Comparison of ENCODE assay signal across 29 cellular contexts in the genomic region with DNA sequence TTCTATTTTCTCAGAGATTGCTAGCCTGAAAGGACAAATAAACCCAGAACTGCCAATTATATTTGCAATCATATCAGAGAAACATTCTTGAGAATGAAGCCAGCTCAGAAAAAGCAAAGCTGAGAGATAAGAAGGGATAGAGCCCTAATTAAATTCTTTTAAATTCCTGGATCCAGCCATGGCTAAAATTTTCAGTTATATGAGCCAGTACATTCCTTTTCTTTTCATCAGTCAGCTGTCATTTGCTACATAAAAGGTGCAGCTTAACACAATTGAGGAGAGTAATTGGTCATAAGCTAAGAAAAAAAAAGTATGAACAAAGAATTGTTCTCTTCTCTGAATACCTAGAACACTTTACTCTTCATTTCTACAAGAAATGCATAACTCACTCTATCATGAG.
"Had no signal": no experiment of that assay in that cellular context is flagged by ENCODE, and none has a peak within 500 bp of the region (broad histone marks: within the 10 kb centered on the region; RNA-seq: fewer than 3 reads in every experiment).

No MANE protein-coding gene starts in this region.

- H3K4me3 ChIP-seq: adrenal gland, coronary artery, dorsolateral prefrontal cortex, gastrocnemius medialis had no signal

- H3K4me1 ChIP-seq: adrenal gland, foreskin keratinocyte, gastrocnemius medialis had no signal

- H3K9me3 ChIP-seq: adrenal gland, gastrocnemius medialis had no signal

- ATAC-seq: activated CD4-positive, alpha-beta T cell treated with anti-CD3 and anti-CD28 coated beads for 36 hours; activated CD8-positive, alpha-beta memory T cell treated with anti-CD3 and anti-CD28 coated beads, Interleukin-2, amount 10 ng/mL, durations not matched to agents 7 days and 5 days; activated CD8-positive, alpha-beta T cell treated with anti-CD3 and anti-CD28 coated beads, Interleukin-2, amount 10 ng/mL, durations not matched to agents 7 days and 5 days; activated naive CD8-positive, alpha-beta T cell treated with anti-CD3 and anti-CD28 coated beads, Interleukin-2, amount 50 U/mL, for 24 hours; esophagus mucosa; foreskin keratinocyte; gastrocnemius medialis; T-helper 17 cell had no signal

- H3K27me3 ChIP-seq: adrenal gland, brain microvascular endothelial cell, dorsolateral prefrontal cortex, foreskin keratinocyte, gastrocnemius medialis had no signal

- H3K36me3 ChIP-seq: adrenal gland, brain microvascular endothelial cell, gastrocnemius medialis had no signal

- H3K27ac ChIP-seq: adrenal gland, brain microvascular endothelial cell, dorsolateral prefrontal cortex, foreskin keratinocyte, gastrocnemius medialis had no signal

- DNase-seq: activated CD4-positive, alpha-beta memory T cell treated with anti-CD3 and anti-CD28 coated beads for 36 hours; activated CD4-positive, alpha-beta T cell treated with anti-CD3 and anti-CD28 coated beads for 36 hours; activated CD4-positive, alpha-beta T cell treated with anti-CD3 and anti-CD28 coated beads, Interleukin-2, amount 10 ng/mL, durations not matched to agents 24 days and 14 days; activated CD4-positive, CD25-positive, alpha-beta regulatory T cell; activated CD4-positive, CD25-positive, alpha-beta regulatory T cell treated with anti-CD3 and anti-CD28 coated beads, Interleukin-2, amount 50 U/mL, for 72 hours; activated CD8-positive, alpha-beta memory T cell treated with anti-CD3 and anti-CD28 coated beads, Interleukin-2, amount 10 ng/mL, durations not matched to agents 7 days and 5 days; activated CD8-positive, alpha-beta memory T cell treated with anti-CD3 and anti-CD28 coated beads, Interleukin-2, amount 50 U/mL, for 4 hours; activated CD8-positive, alpha-beta T cell treated with anti-CD3 and anti-CD28 coated beads, Interleukin-2, amount 10 ng/mL, durations not matched to agents 7 days and 5 days; activated effector memory CD4-positive, alpha-beta T cell treated with anti-CD3 and anti-CD28 coated beads, Interleukin-2, amount 50 U/mL, for 16 hours; activated naive CD4-positive, alpha-beta T cell treated with anti-CD3 and anti-CD28 coated beads for 36 hours; activated naive CD8-positive, alpha-beta T cell treated with anti-CD3 and anti-CD28 coated beads for 36 hours; activated naive CD8-positive, alpha-beta T cell treated with anti-CD3 and anti-CD28 coated beads, Interleukin-2, amount 50 U/mL, for 24 hours; activated T-cell treated with anti-CD3 and anti-CD28 coated beads, Interleukin-2, amount 50 U/mL, for 1 hour; activated T-cell treated with anti-CD3 and anti-CD28 coated beads, Interleukin-2, amount 50 U/mL, for 48 hours; adrenal gland; amygdala; aorta; brain microvascular endothelial cell; dorsolateral prefrontal cortex; effector memory CD4-positive, alpha-beta T cell; endodermal cell; foreskin keratinocyte; gastrocnemius medialis; glutamatergic neuron; T-helper 1 cell; T-helper 17 cell; T1000 had no signal
